In genomic region chr20:46027245-46027853, GRCh38 we compare ENCODE assay signal across 1 cellular context.
A peak's percentile ranks its signal among the peaks of the same experiment; 100 is the strongest.
TF ChIP-seq lines count a peak whose summit lies in the region.

No MANE protein-coding gene starts in this region.

TF ChIP-seq in HepG2, 621 proteins besides CTCF, POLR2A, EP300 and RAD21 (continued from another document and continues in another):
- TF ChIP-seq CREB3 (CRISPR knock-in tag; IDR thresholded peaks at IDR 0.05): peak; percentile 81; the same call in 1 of the 2 replicates
- no peak for TF ChIP-seq PRPF4 (IDR thresholded peaks at IDR 0.05; ENCODE audit: low read depth, low read length, poor library complexity, severe bottlenecking)
- TF ChIP-seq, protein P1, sequence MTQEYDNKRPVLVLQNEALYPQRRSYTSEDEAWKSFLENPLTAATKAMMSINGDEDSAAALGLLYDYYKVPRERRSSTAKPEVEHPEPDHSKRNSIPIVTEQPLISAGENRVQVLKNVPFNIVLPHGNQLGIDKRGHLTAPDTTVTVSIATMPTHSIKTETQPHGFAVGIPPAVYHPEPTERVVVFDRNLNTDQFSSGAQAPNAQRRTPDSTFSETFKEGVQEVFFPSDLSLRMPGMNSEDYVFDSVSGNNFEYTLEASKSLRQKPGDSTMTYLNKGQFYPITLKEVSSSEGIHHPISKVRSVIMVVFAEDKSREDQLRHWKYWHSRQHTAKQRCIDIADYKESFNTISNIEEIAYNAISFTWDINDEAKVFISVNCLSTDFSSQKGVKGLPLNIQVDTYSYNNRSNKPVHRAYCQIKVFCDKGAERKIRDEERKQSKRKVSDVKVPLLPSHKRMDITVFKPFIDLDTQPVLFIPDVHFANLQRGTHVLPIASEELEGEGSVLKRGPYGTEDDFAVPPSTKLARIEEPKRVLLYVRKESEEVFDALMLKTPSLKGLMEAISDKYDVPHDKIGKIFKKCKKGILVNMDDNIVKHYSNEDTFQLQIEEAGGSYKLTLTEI (CRISPR knock-in tag; conservative IDR thresholded peaks at IDR 0.05): no peak
- TF ChIP-seq, protein P2, sequence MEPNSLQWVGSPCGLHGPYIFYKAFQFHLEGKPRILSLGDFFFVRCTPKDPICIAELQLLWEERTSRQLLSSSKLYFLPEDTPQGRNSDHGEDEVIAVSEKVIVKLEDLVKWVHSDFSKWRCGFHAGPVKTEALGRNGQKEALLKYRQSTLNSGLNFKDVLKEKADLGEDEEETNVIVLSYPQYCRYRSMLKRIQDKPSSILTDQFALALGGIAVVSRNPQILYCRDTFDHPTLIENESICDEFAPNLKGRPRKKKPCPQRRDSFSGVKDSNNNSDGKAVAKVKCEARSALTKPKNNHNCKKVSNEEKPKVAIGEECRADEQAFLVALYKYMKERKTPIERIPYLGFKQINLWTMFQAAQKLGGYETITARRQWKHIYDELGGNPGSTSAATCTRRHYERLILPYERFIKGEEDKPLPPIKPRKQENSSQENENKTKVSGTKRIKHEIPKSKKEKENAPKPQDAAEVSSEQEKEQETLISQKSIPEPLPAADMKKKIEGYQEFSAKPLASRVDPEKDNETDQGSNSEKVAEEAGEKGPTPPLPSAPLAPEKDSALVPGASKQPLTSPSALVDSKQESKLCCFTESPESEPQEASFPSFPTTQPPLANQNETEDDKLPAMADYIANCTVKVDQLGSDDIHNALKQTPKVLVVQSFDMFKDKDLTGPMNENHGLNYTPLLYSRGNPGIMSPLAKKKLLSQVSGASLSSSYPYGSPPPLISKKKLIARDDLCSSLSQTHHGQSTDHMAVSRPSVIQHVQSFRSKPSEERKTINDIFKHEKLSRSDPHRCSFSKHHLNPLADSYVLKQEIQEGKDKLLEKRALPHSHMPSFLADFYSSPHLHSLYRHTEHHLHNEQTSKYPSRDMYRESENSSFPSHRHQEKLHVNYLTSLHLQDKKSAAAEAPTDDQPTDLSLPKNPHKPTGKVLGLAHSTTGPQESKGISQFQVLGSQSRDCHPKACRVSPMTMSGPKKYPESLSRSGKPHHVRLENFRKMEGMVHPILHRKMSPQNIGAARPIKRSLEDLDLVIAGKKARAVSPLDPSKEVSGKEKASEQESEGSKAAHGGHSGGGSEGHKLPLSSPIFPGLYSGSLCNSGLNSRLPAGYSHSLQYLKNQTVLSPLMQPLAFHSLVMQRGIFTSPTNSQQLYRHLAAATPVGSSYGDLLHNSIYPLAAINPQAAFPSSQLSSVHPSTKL (CRISPR knock-in tag; IDR thresholded peaks at IDR 0.05): 0 out of 2 replicates have a peak, but pooled peaks have one; percentile 10
- TF ChIP-seq HDAC6 (IDR thresholded peaks at IDR 0.05; ENCODE audit: low read depth, low read length): no peak
- 0 out of 2 replicates have a peak, but pooled peaks have one; percentile 24 for TF ChIP-seq HDAC2 (CRISPR knock-in tag; IDR thresholded peaks at IDR 0.05)
- 0 out of 2 replicates have a peak, but pooled peaks have one; percentile 44 for TF ChIP-seq ISL2 (CRISPR knock-in tag; IDR thresholded peaks at IDR 0.05)
- TF ChIP-seq, protein P3, sequence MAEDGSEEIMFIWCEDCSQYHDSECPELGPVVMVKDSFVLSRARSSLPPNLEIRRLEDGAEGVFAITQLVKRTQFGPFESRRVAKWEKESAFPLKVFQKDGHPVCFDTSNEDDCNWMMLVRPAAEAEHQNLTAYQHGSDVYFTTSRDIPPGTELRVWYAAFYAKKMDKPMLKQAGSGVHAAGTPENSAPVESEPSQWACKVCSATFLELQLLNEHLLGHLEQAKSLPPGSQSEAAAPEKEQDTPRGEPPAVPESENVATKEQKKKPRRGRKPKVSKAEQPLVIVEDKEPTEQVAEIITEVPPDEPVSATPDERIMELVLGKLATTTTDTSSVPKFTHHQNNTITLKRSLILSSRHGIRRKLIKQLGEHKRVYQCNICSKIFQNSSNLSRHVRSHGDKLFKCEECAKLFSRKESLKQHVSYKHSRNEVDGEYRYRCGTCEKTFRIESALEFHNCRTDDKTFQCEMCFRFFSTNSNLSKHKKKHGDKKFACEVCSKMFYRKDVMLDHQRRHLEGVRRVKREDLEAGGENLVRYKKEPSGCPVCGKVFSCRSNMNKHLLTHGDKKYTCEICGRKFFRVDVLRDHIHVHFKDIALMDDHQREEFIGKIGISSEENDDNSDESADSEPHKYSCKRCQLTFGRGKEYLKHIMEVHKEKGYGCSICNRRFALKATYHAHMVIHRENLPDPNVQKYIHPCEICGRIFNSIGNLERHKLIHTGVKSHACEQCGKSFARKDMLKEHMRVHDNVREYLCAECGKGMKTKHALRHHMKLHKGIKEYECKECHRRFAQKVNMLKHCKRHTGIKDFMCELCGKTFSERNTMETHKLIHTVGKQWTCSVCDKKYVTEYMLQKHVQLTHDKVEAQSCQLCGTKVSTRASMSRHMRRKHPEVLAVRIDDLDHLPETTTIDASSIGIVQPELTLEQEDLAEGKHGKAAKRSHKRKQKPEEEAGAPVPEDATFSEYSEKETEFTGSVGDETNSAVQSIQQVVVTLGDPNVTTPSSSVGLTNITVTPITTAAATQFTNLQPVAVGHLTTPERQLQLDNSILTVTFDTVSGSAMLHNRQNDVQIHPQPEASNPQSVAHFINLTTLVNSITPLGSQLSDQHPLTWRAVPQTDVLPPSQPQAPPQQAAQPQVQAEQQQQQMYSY (CRISPR knock-in tag; IDR thresholded peaks at IDR 0.05): peak; percentile 39; the same call in 1 of the 2 replicates
- TF ChIP-seq SATB2 (CRISPR knock-in tag; IDR thresholded peaks at IDR 0.05): peak; percentile 88; the same call in 1 of the 2 replicates
- TF ChIP-seq ZNF557 (CRISPR knock-in tag; IDR thresholded peaks at IDR 0.05): peak; percentile 68; the same call in 1 of the 2 replicates
- no peak for TF ChIP-seq ZNF790 (CRISPR knock-in tag; IDR thresholded peaks at IDR 0.05; ENCODE audit: borderline replicate concordance)
- TF ChIP-seq KLF12 (CRISPR knock-in tag; IDR thresholded peaks at IDR 0.05; ENCODE audit: borderline replicate concordance): peak; percentile 64; the same call in 1 of the 2 replicates
- no peak for TF ChIP-seq ZNF556 (CRISPR knock-in tag; IDR thresholded peaks at IDR 0.05; ENCODE audit: borderline replicate concordance)
- TF ChIP-seq SNAPC2 (CRISPR knock-in tag; IDR thresholded peaks at IDR 0.05): no peak
- no peak for TF ChIP-seq POLR2AphosphoS5 (IDR thresholded peaks at IDR 0.05; ENCODE audit: low read depth, low read length)
- no peak for TF ChIP-seq PTBP1 (IDR thresholded peaks at IDR 0.05; ENCODE audit: low read depth, low read length, poor library complexity, severe bottlenecking)
- TF ChIP-seq SP2 (CRISPR knock-in tag; IDR thresholded peaks at IDR 0.05): no peak
- TF ChIP-seq TARDBP (CRISPR knock-in tag; IDR thresholded peaks at IDR 0.05): no peak
- TF ChIP-seq SALL2 (CRISPR knock-in tag; IDR thresholded peaks at IDR 0.05): no peak
- no peak for TF ChIP-seq THYN1 (CRISPR knock-in tag; IDR thresholded peaks at IDR 0.05; ENCODE audit: borderline replicate concordance, low read depth)
- TF ChIP-seq ZNF816 (CRISPR knock-in tag; IDR thresholded peaks at IDR 0.05; ENCODE audit: borderline replicate concordance): peak; percentile 81; the same call in 1 of the 2 replicates
- no peak for TF ChIP-seq ZNF780A (CRISPR knock-in tag; IDR thresholded peaks at IDR 0.05)
- TF ChIP-seq NFYB (CRISPR knock-in tag; IDR thresholded peaks at IDR 0.05): no peak
- TF ChIP-seq ZNF7 (CRISPR knock-in tag; IDR thresholded peaks at IDR 0.05): peak; percentile 55; the same call in 1 of the 2 replicates
- 0 out of 2 replicates have a peak, but pooled peaks have one; percentile 63 for TF ChIP-seq THRA (CRISPR knock-in tag; IDR thresholded peaks at IDR 0.05; ENCODE audit: borderline replicate concordance)
- TF ChIP-seq, protein P4, sequence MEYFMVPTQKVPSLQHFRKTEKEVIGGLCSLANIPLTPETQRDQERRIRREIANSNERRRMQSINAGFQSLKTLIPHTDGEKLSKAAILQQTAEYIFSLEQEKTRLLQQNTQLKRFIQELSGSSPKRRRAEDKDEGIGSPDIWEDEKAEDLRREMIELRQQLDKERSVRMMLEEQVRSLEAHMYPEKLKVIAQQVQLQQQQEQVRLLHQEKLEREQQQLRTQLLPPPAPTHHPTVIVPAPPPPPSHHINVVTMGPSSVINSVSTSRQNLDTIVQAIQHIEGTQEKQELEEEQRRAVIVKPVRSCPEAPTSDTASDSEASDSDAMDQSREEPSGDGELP (IDR thresholded peaks at IDR 0.05; ENCODE audit: borderline replicate concordance, low read depth): no peak; the same call in 1 of the 2 replicates
- TF ChIP-seq ZBTB20 (CRISPR knock-in tag; IDR thresholded peaks at IDR 0.05; ENCODE audit: borderline replicate concordance, low read depth): peak; percentile 72; the same call in 1 of the 2 replicates
- TF ChIP-seq, protein P5, sequence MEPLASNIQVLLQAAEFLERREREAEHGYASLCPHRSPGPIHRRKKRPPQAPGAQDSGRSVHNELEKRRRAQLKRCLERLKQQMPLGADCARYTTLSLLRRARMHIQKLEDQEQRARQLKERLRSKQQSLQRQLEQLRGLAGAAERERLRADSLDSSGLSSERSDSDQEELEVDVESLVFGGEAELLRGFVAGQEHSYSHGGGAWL (CRISPR knock-in tag; IDR thresholded peaks at IDR 0.05): no peak
- TF ChIP-seq THAP11 (CRISPR knock-in tag; IDR thresholded peaks at IDR 0.05): peak; percentile 49; the same call in 1 of the 2 replicates
- no peak for TF ChIP-seq TP53 (CRISPR knock-in tag; conservative IDR thresholded peaks at IDR 0.05)
- no peak for TF ChIP-seq SNAPC4 (CRISPR knock-in tag; IDR thresholded peaks at IDR 0.05)
- no peak for TF ChIP-seq PAX8 (CRISPR knock-in tag; IDR thresholded peaks at IDR 0.05; ENCODE audit: borderline replicate concordance)
- peak; percentile 25; the same call in 1 of the 2 replicates for TF ChIP-seq MXD4 (CRISPR knock-in tag; IDR thresholded peaks at IDR 0.05)
- TF ChIP-seq ZFP37 (CRISPR knock-in tag; IDR thresholded peaks at IDR 0.05; ENCODE audit: borderline replicate concordance): peak; percentile 72; the same call in 1 of the 2 replicates
- TF ChIP-seq, protein P6, sequence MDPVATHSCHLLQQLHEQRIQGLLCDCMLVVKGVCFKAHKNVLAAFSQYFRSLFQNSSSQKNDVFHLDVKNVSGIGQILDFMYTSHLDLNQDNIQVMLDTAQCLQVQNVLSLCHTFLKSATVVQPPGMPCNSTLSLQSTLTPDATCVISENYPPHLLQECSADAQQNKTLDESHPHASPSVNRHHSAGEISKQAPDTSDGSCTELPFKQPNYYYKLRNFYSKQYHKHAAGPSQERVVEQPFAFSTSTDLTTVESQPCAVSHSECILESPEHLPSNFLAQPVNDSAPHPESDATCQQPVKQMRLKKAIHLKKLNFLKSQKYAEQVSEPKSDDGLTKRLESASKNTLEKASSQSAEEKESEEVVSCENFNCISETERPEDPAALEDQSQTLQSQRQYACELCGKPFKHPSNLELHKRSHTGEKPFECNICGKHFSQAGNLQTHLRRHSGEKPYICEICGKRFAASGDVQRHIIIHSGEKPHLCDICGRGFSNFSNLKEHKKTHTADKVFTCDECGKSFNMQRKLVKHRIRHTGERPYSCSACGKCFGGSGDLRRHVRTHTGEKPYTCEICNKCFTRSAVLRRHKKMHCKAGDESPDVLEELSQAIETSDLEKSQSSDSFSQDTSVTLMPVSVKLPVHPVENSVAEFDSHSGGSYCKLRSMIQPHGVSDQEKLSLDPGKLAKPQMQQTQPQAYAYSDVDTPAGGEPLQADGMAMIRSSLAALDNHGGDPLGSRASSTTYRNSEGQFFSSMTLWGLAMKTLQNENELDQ (CRISPR knock-in tag; IDR thresholded peaks at IDR 0.05; ENCODE audit: borderline replicate concordance): 0 out of 2 replicates have a peak, but pooled peaks have one; percentile 57
- no peak for TF ChIP-seq ZNF782 (CRISPR knock-in tag; IDR thresholded peaks at IDR 0.05; ENCODE audit: borderline replicate concordance)
